ENCODE assay signal across 26 cellular contexts in the genomic region with DNA sequence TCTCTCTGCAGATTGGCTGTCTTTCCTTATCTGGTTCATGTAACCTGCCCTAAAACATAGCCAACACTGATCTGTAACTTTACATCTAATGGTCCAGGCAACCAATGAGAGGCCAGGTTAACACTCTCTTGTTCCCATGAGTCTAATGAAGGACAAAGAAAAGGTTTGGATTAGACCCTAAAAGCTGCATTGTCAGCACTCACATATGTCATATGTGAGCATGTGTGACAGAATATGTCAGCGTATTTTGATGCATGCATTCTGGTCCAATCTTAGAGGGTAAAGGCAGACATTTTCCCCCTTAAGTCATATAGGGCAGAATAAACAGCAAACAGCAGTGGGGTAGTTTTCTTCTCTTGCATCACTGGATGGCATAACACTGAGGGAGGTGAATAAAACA.
"Had no signal": no experiment of that assay in that cellular context is flagged by ENCODE, and none has a peak within 500 bp of the region (broad histone marks: within the 10 kb centered on the region; RNA-seq: fewer than 3 reads in every experiment).

No MANE protein-coding gene starts in this region.

- H3K27ac ChIP-seq: ascending aorta, brain microvascular endothelial cell, colonic mucosa, epithelial cell of prostate, esophagus squamous epithelium, gastroesophageal sphincter, VCaP had no signal

- H3K4me1 ChIP-seq: colonic mucosa had no signal

- DNase-seq: activated CD4-positive, alpha-beta memory T cell treated with anti-CD3 and anti-CD28 coated beads, Interleukin-2, amount 10 ng/mL, durations not matched to agents 7 days and 5 days; activated CD4-positive, alpha-beta T cell treated with anti-CD3 and anti-CD28 coated beads for 1 hour; activated CD4-positive, alpha-beta T cell treated with anti-CD3 and anti-CD28 coated beads for 4 hours; activated CD4-positive, alpha-beta T cell treated with anti-CD3 and anti-CD28 coated beads, Interleukin-2, amount 10 ng/mL, durations not matched to agents 7 days and 5 days; activated CD4-positive, alpha-beta T cell treated with anti-CD3 and anti-CD28 coated beads, Interleukin-2, amount 50 U/mL, for 4 hours; activated CD8-positive, alpha-beta memory T cell treated with anti-CD3 and anti-CD28 coated beads, Interleukin-2, amount 50 U/mL, for 48 hours; activated gamma-delta T cell; activated naive CD4-positive, alpha-beta T cell; activated naive CD4-positive, alpha-beta T cell treated with anti-CD3 and anti-CD28 coated beads, Interleukin-2, amount 10 ng/mL, durations not matched to agents 7 days and 5 days; activated naive CD8-positive, alpha-beta T cell treated with anti-CD3 and anti-CD28 coated beads, Interleukin-2, amount 10 ng/mL, durations not matched to agents 7 days and 5 days; activated T-cell treated with anti-CD3 and anti-CD28 coated beads for 4 hours; activated T-cell treated with anti-CD3 and anti-CD28 coated beads, Interleukin-2, amount 50 U/mL, for 24 hours; activated T-cell treated with anti-CD3 and anti-CD28 coated beads, Interleukin-2, amount 50 U/mL, for 72 hours; brain microvascular endothelial cell; colonic mucosa; effector CD8-positive, alpha-beta T cell; esophagus squamous epithelium; foreskin melanocyte; head of caudate nucleus; T-helper 2 cell had no signal

- H3K27me3 ChIP-seq: colonic mucosa had no signal

- H3K9me3 ChIP-seq: ascending aorta, colonic mucosa, esophagus squamous epithelium, gastroesophageal sphincter had no signal

- H3K4me3 ChIP-seq: ascending aorta, colonic mucosa, esophagus squamous epithelium, gastroesophageal sphincter had no signal

- ATAC-seq: activated naive CD4-positive, alpha-beta T cell treated with anti-CD3 and anti-CD28 coated beads, Interleukin-2, amount 50 U/mL, for 72 hours; activated T-cell treated with anti-CD3 and anti-CD28 coated beads, Interleukin-2, amount 50 U/mL, for 72 hours; gastroesophageal sphincter; WTC11 had no signal

- H3K36me3 ChIP-seq: ascending aorta, brain microvascular endothelial cell, colonic mucosa, esophagus squamous epithelium, gastroesophageal sphincter had no signal
